3 cellular contexts compared by ENCODE assay signal in genomic region chr10:112227331-112227961, GRCh38.
TF ChIP-seq lines count a peak whose summit lies in the region.

No MANE protein-coding gene starts in this region.

TF ChIP-seq in liver, 16 proteins besides CTCF, POLR2A, EP300 and RAD21 (continued from another document):
- TF ChIP-seq REST (IDR thresholded peaks at IDR 0.05) (peak; percentile 27), HNF4A (conservative IDR thresholded peaks at IDR 0.05) (peak; percentile 95 to 97), RXRA (IDR thresholded peaks at IDR 0.05) (peak; percentile 96 to 98), TAF1 (conservative IDR thresholded peaks at IDR 0.05) (peak; percentile 62), GABPA (IDR thresholded peaks at IDR 0.05 in 1 of 2, conservative IDR thresholded peaks at IDR 0.05 in 1 of 2) (no peak), ZBTB33 (IDR thresholded peaks at IDR 0.05) (peak; percentile 94), JUND (IDR thresholded peaks at IDR 0.05) (peak; percentile 85 to 86), ATF3 (IDR thresholded peaks at IDR 0.05) (peak; percentile 80), SP1 (IDR thresholded peaks at IDR 0.05) (peak; percentile 99), EGR1 (IDR thresholded peaks at IDR 0.05; ENCODE audit: low read depth in 2 of 2) (peak in 1 of 2 donors; percentile 90), MAX (IDR thresholded peaks at IDR 0.05) (peak; percentile 94), FOXA1 (IDR thresholded peaks at IDR 0.05) (peak; percentile 16), FOXA2 (IDR thresholded peaks at IDR 0.05) (peak; percentile 74)

TF ChIP-seq in SK-N-SH, 30 proteins besides CTCF, POLR2A, EP300 and RAD21 (continued from another document):
- TF ChIP-seq GATA2 (CRISPR knock-in tag; IDR thresholded peaks at IDR 0.05) (no peak), MAX (IDR thresholded peaks at IDR 0.05; ENCODE audit: low read depth) (no peak), NRF1 (IDR thresholded peaks at IDR 0.05; ENCODE audit: low read depth, low read length) (no peak), CHD2 (IDR thresholded peaks at IDR 0.05; ENCODE audit: low read length, partially characterized antibody) (no peak), POLR2AphosphoS5 (IDR thresholded peaks at IDR 0.05; ENCODE audit: low read depth, low read length) (no peak), FOXM1 (IDR thresholded peaks at IDR 0.05; ENCODE audit: low read depth) (no peak), RCOR1 (IDR thresholded peaks at IDR 0.05; ENCODE audit: low read length) (no peak), IRF3 (IDR thresholded peaks at IDR 0.05; ENCODE audit: low read depth, low read length) (no peak), NFIC (IDR thresholded peaks at IDR 0.05; ENCODE audit: borderline replicate concordance) (no peak), RXRA (IDR thresholded peaks at IDR 0.05; ENCODE audit: borderline replicate concordance, low read depth) (no peak), USF1 (IDR thresholded peaks at IDR 0.05; ENCODE audit: borderline replicate concordance, low read depth) (no peak), ZBTB33 (IDR thresholded peaks at IDR 0.05; ENCODE audit: borderline replicate concordance, low read depth) (no peak), RFX5 (IDR thresholded peaks at IDR 0.05; ENCODE audit: low read length) (no peak)

TF ChIP-seq in GM23338, 12 proteins besides CTCF, POLR2A, EP300 and RAD21 (continued from another document):
- TF ChIP-seq REST (IDR thresholded peaks at IDR 0.05; ENCODE audit: unreplicated experiment) (no peak), ZNF331 (CRISPR knock-in tag; IDR thresholded peaks at IDR 0.05; ENCODE audit: low read depth) (no peak), ZNF462 (CRISPR knock-in tag; IDR thresholded peaks at IDR 0.05) (no peak), EZH2phosphoT487 (IDR thresholded peaks at IDR 0.05; ENCODE audit: unreplicated experiment) (no peak), ETS1 (IDR thresholded peaks at IDR 0.05) (no peak), POLR2AphosphoS5 (IDR thresholded peaks at IDR 0.05; ENCODE audit: low read depth) (no peak), EZH2 (IDR thresholded peaks at IDR 0.05; ENCODE audit: low read depth, unreplicated experiment) (no peak), CREB1 (CRISPR knock-in tag; IDR thresholded peaks at IDR 0.05; ENCODE audit: low read depth) (no peak), STAT1 (IDR thresholded peaks at IDR 0.05; ENCODE audit: unreplicated experiment) (no peak), JUNB (IDR thresholded peaks at IDR 0.05; ENCODE audit: unreplicated experiment) (no peak)
